In the genomic region with DNA sequence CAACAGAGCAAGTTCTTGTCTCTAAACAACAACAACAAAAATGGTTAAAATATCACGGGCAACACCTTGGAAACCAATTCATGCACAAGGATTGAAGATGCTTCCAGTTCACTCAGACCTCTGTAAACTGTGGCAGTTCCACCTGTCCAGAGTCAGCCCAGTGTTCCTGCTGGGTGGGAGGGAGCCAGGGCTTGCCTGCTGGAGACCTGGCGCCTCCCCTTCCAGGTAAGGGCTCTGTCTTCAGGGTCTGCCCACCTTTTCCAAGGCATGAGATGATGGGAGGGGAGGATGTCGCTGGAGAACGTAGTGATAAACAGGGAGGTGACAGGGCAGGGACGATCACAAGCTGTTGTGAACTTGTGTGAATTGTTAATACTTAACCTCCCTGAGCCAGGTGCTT, we compare ENCODE assay signal across 25 cellular contexts. TPM values are rescaled to one million over a fixed set of nuclear protein-coding genes. Genes with fewer than 3 reads are reported as not detected.
A peak's percentile ranks its signal among the peaks of the same experiment; 100 is the strongest.
DNase-seq lines count a peak whose midpoint lies in the region; ATAC-seq, FAIRE-seq and TF ChIP-seq lines count a peak whose summit lies in the region.
"Had no signal": no experiment of that assay in that cellular context is flagged by ENCODE, and none has a peak within 500 bp of the region (broad histone marks: within the 10 kb centered on the region; RNA-seq: fewer than 3 reads in every experiment).

No MANE protein-coding gene starts in this region.

- peaks cover 2% of the 10 kb centered on the region for H3K27me3 Mint-ChIP-seq in activated CD8-positive, alpha-beta T cell treated with anti-CD3 and anti-CD28 coated beads for 36 hours

- no peak overlapping the region for H3K27ac Mint-ChIP-seq in activated CD8-positive, alpha-beta T cell treated with anti-CD3 and anti-CD28 coated beads for 36 hours

- H3K27ac ChIP-seq in heart right ventricle = no peak overlapping the region
- H3K27ac ChIP-seq: BLaER1 treated with 17β-estradiol and CSF1 and Interleukin-3, amounts not matched to agents 10 nM and 100 nM; SJCRH30 had no signal

- TF ChIP-seq CTCF in heart right ventricle (IDR thresholded peaks at IDR 0.05) (no peak), bronchial epithelial cell (IDR thresholded peaks at IDR 0.05; ENCODE audit: insufficient read depth, low read length, severe bottlenecking) (no peak)
- no peak for TF ChIP-seq CTCF in activated CD8-positive, alpha-beta T cell treated with anti-CD3 and anti-CD28 coated beads for 36 hours (IDR thresholded peaks at IDR 0.05)

- no peak overlapping the region for H3K4me3 ChIP-seq in heart right ventricle
- H3K4me3 ChIP-seq in bronchial epithelial cell (ENCODE audit: low read depth, low read length) = no peak overlapping the region
- H3K4me3 ChIP-seq: A549; BLaER1 treated with 17β-estradiol and CSF1 and Interleukin-3, amounts not matched to agents 10 nM and 100 nM; K562; SJCRH30 had no signal

- intact Hi-C loops in cardiac septum (cut with DNase I) (no loop called here), heart right ventricle (cut with DNase I) (loop anchor here in 1 of 10 donors (10.0 kb wide), 1 partner anchor 71 kb away; no protein-coding TSS in a partner anchor)
- intact Hi-C loops in activated CD8-positive, alpha-beta T cell treated with anti-CD3 and anti-CD28 coated beads for 36 hours (cut with micrococcal nuclease) = no loop called here

- POLR2A ChIA-PET in activated CD8-positive, alpha-beta T cell treated with anti-CD3 and anti-CD28 coated beads for 36 hours (lab: Charles Lee) = no interaction called here

- H3K4me3 Mint-ChIP-seq in activated CD8-positive, alpha-beta T cell treated with anti-CD3 and anti-CD28 coated beads for 36 hours = no peak overlapping the region
- H3K4me3 Mint-ChIP-seq: CD4-positive, alpha-beta memory T cell had no signal

- no peaks in the 10 kb centered on the region for H3K4me1 ChIP-seq in heart right ventricle
- H3K4me1 ChIP-seq: BLaER1 treated with 17β-estradiol and CSF1 and Interleukin-3, amounts not matched to agents 10 nM and 100 nM; SJCRH30 had no signal

- H3K9me3 Mint-ChIP-seq in activated CD8-positive, alpha-beta T cell treated with anti-CD3 and anti-CD28 coated beads for 36 hours = peaks cover 6% of the 10 kb centered on the region

- peak; percentile 91 for FAIRE-seq in bronchial epithelial cell (lab: Jason Lieb, UNC)
- FAIRE-seq: A549, H54, K562 had no signal

- peaks cover 0 to 25% (median 4%) of the 10 kb centered on the region in 11 donors for H3K9me3 ChIP-seq in heart right ventricle

- H3K36me3 Mint-ChIP-seq in activated CD8-positive, alpha-beta T cell treated with anti-CD3 and anti-CD28 coated beads for 36 hours (ENCODE audit: low read depth) = no peaks in the 10 kb centered on the region

- CTCF ChIA-PET in activated CD8-positive, alpha-beta T cell treated with anti-CD3 and anti-CD28 coated beads for 36 hours (lab: Charles Lee) = no interaction called here

- ATAC-seq in heart right ventricle = no peak
- ATAC-seq in left lobe of liver = no peak
- ATAC-seq in activated CD8-positive, alpha-beta T cell treated with anti-CD3 and anti-CD28 coated beads for 36 hours = no peak
- ATAC-seq: A549, K562, SK-N-SH treated with all-trans-retinoic acid at 6 μM for 48 hours had no signal

- no peaks in the 10 kb centered on the region for H3K36me3 ChIP-seq in heart right ventricle
- H3K36me3 ChIP-seq in bronchial epithelial cell (ENCODE audit: control insufficient read depth, insufficient read depth, low read length) = no peaks in the 10 kb centered on the region
- H3K36me3 ChIP-seq: BLaER1 treated with 17β-estradiol and CSF1 and Interleukin-3, amounts not matched to agents 10 nM and 100 nM; SJCRH30 had no signal

- DNase-seq in cardiac septum (ENCODE audit: low spot score) (peak; percentile 68), heart right ventricle (no peak), bronchial epithelial cell (ENCODE audit: low read depth) (no peak), left lobe of liver (ENCODE audit: low spot score) (peak; percentile 28), ureter (ENCODE audit: low spot score) (peak; percentile 27), epidermal melanocyte (ENCODE audit: insufficient read length, low spot score) (no peak)
- DNase-seq in activated CD8-positive, alpha-beta T cell treated with anti-CD3 and anti-CD28 coated beads for 36 hours = no peak
- DNase-seq: AML-193; CD4-positive, alpha-beta memory T cell; COR-L47; DMS53; Kasumi-1; MV-4-11; NCI-H1105; NCI-H146; NCI-H2029; NCI-H446; NCI-H524 treated with DMSO at 0.1 percent for 48 hours; NCI-H774; SJCRH30 had no signal

- H3K27me3 ChIP-seq in heart right ventricle = peaks cover 0 to 6% (median 0%) of the 10 kb centered on the region in 7 donors
- no peaks in the 10 kb centered on the region for H3K27me3 ChIP-seq in bronchial epithelial cell (ENCODE audit: control insufficient read depth, insufficient read depth, low read length)
- H3K27me3 ChIP-seq: BLaER1 treated with 17β-estradiol and CSF1 and Interleukin-3, amounts not matched to agents 10 nM and 100 nM; SJCRH30 had no signal

- H3K4me1 Mint-ChIP-seq in activated CD8-positive, alpha-beta T cell treated with anti-CD3 and anti-CD28 coated beads for 36 hours (ENCODE audit: low read depth) = peaks cover 15% of the 10 kb centered on the region
- H3K4me1 Mint-ChIP-seq: CD4-positive, alpha-beta memory T cell had no signal

- 84% methylated on average over 5 of the region's 5 CpGs for WGBS in heart right ventricle, 2 donors

RNA-seq across cellular contexts. Expression of a gene that starts 9.8 kb away (rescaled TPM):
- 291 TPM for total RNA-seq in cardiac septum
- total RNA-seq in heart right ventricle = 100 to 1,000 TPM; 161 to 287 (median 185) TPM
- polyA plus RNA-seq in heart right ventricle = 100 to 1,000 TPM; 104 to 156 TPM
- total RNA-seq in bronchial epithelial cell = 65.8 and 103 TPM in 2 replicates
- 29.4 TPM for total RNA-seq in left lobe of liver
- total RNA-seq in ureter = 88.1 TPM
- total RNA-seq in activated CD8-positive, alpha-beta T cell treated with anti-CD3 and anti-CD28 coated beads for 36 hours = 1 to 10 TPM in 1 of 2 experiments, under 1 TPM in 1; 0.83 to 1.2 TPM

Comparison
In these comparisons a context has a peak if more than half of its experiments do, and no peak if none do; other contexts are left out.
1. DNase-seq: peak in cardiac septum (single experiment), left lobe of liver (single experiment) and ureter (single experiment); none in heart right ventricle (0 of 2), bronchial epithelial cell (single experiment), activated CD8-positive, alpha-beta T cell treated with anti-CD3 and anti-CD28 coated beads for 36 hours (single experiment) and epidermal melanocyte (single experiment).
2. RNA of a gene that starts 9.8 kb away (total RNA-seq): 291 TPM in cardiac septum (single experiment), 161 to 287 TPM in heart right ventricle, 88.1 TPM in ureter (single experiment), 65.8 to 103 TPM in bronchial epithelial cell and 29.4 TPM in left lobe of liver (single experiment); 0.83 to 1.2 TPM in activated CD8-positive, alpha-beta T cell treated with anti-CD3 and anti-CD28 coated beads for 36 hours; every median in the first group is over 10 times any median in the second.